Comparison of ENCODE assay signal across 29 cellular contexts in the genomic region with DNA sequence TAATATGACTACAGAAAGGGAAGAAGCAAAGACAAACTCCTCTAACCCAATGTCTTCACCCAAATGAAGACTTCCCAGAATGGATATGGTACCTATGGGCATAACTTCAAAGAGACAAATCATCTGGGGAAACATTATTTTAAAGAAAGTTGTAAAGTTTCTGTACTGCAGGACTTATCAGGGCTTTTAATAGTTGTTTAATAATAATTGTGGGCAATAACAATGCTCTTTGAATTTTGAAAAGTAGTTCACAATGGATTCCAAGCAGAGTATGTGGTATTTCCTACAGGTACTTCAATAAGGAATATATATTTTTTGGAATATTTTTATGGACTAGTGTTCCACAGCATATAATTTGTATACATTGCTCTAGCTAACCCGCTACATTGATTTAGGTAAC.
DNase-seq lines count a peak whose midpoint lies in the region; ATAC-seq, FAIRE-seq and TF ChIP-seq lines count a peak whose summit lies in the region.
"Had no signal": no experiment of that assay in that cellular context is flagged by ENCODE, and none has a peak within 500 bp of the region (broad histone marks: within the 10 kb centered on the region; RNA-seq: fewer than 3 reads in every experiment).

No MANE protein-coding gene starts in this region.

- WGBS in K562 (ENCODE audit: insufficient coverage, low coverage, missing lambda C conversion rate): 0% methylated on average over 1 of the region's 1 CpG

- H4K20me1 ChIP-seq in K562 (replicated peaks; ENCODE audit: control insufficient read depth, insufficient read depth, low read length): no peaks in the 10 kb centered on the region
- H4K20me1 ChIP-seq: BLaER1; BLaER1 treated with 17β-estradiol and CSF1 and Interleukin-3, amounts not matched to agents 10 nM and 100 nM had no signal

- peaks cover 7 to 11% of the 10 kb centered on the region in 2 experiments; a peak in 3 of 5 replicates for H3K27me3 ChIP-seq in K562 (ENCODE audit: control insufficient read depth in 2 of 2, insufficient read depth in 2 of 2, low read length in 2 of 2)
- H3K27me3 ChIP-seq: BE2C; BLaER1; BLaER1 treated with 17β-estradiol and CSF1 and Interleukin-3, amounts not matched to agents 10 nM and 100 nM had no signal

- no peak for TF ChIP-seq RAD21 in K562 (CRISPR knock-in tag; conservative IDR thresholded peaks at IDR 0.05 in 1 of 2, IDR thresholded peaks at IDR 0.05 in 1 of 2)

- H3K36me3 ChIP-seq in K562 (ENCODE audit: control insufficient read depth, insufficient read depth, low read length): no peaks in the 10 kb centered on the region
- H3K36me3 ChIP-seq: BE2C; BLaER1; BLaER1 treated with 17β-estradiol and CSF1 and Interleukin-3, amounts not matched to agents 10 nM and 100 nM had no signal

- POLR2A ChIA-PET in K562 (lab: Yijun Ruan, JAX): no interaction called here

- no peak overlapping the region for H2AFZ ChIP-seq in K562 (ENCODE audit: low read depth, low read length)

- ATAC-seq in K562: no peak
- ATAC-seq: A549; CD8-positive, alpha-beta T cell had no signal

- DNase-seq in K562 (ENCODE audit: extremely low read depth in 1 of 4, low spot score in 3 of 4): no peak
- no peak for DNase-seq in SIG-M5 treated with dmso at 0.1 percent for 504 hours (lab: John Stamatoyannopoulos, UW; ENCODE audit: unreplicated experiment)
- DNase-seq: 8988T; ACHN; AML-193; BE2C; C1 segment of cervical spinal cord; Caco-2; Calu3; CD4-positive, alpha-beta memory T cell; CD4-positive, alpha-beta T cell; CD4-positive, CD25-positive, alpha-beta regulatory T cell; CD8-positive, alpha-beta memory T cell; CD8-positive, alpha-beta T cell; COR-L47; DMS 273 treated with DMSO at 0.1 percent for 48 hours; DMS153; DMS53; DMS79; DMS79 treated with DMSO at 0.1 percent for 48 hours; DND-41; EL had no signal

- no peak overlapping the region for H3K27ac ChIP-seq in K562 (ENCODE audit: extremely low read depth, low read depth, low read length)
- H3K27ac ChIP-seq: 22Rv1; A549; BLaER1; BLaER1 treated with 17β-estradiol and CSF1 and Interleukin-3, amounts not matched to agents 10 nM and 100 nM; C4-2B had no signal

- H3K4me1 ChIP-seq in K562 (replicated peaks in 1 of 2; ENCODE audit: control insufficient read depth in 2 of 2, insufficient read depth in 2 of 2, low read length in 2 of 2): no peaks in the 10 kb centered on the region
- H3K4me1 ChIP-seq: A549; BE2C; BLaER1; BLaER1 treated with 17β-estradiol and CSF1 and Interleukin-3, amounts not matched to agents 10 nM and 100 nM; Caco-2 had no signal

- H3K9me1 ChIP-seq in K562 (ENCODE audit: control insufficient read depth, insufficient read depth, low read length): no peaks in the 10 kb centered on the region

- no peak for TF ChIP-seq CTCF in K562 (IDR thresholded peaks at IDR 0.05 in 2 of 3, conservative IDR thresholded peaks at IDR 0.05 in 1 of 3; ENCODE audit: insufficient read depth in 2 of 3, low read depth in 1 of 3, low read length in 3 of 3)

- H3K9ac ChIP-seq in K562 (ENCODE audit: insufficient read depth in 1 of 2, low read depth in 2 of 2, low read length in 2 of 2): no peak overlapping the region
- H3K9ac ChIP-seq: BLaER1; BLaER1 treated with 17β-estradiol and CSF1 and Interleukin-3, amounts not matched to agents 10 nM and 100 nM had no signal

- no peaks in the 10 kb centered on the region for H3K79me2 ChIP-seq in K562 (ENCODE audit: control insufficient read depth, insufficient read depth, low read length)

- FAIRE-seq in K562 (lab: Jason Lieb, UNC): no peak
- FAIRE-seq: A204.1, A549, D721Med had no signal

- CTCF ChIA-PET in K562 (lab: Yijun Ruan, JAX; ENCODE audit: low intra/inter-chr PET ratio): no interaction called here

- in situ Hi-C loops in K562 (cut with MboI): no loop called here

- no peak overlapping the region for H3K4me3 ChIP-seq in K562
- H3K4me3 ChIP-seq: A549; BLaER1; BLaER1 treated with 17β-estradiol and CSF1 and Interleukin-3, amounts not matched to agents 10 nM and 100 nM had no signal

- TF ChIP-seq EP300 in K562 (IDR thresholded peaks at IDR 0.05; ENCODE audit: low read length): no peak

- no peak for TF ChIP-seq POLR2A in K562 (conservative IDR thresholded peaks at IDR 0.05)

- H3K4me2 ChIP-seq in K562 (ENCODE audit: insufficient read depth, low read length): no peak overlapping the region
- H3K4me2 ChIP-seq: A549; BLaER1; BLaER1 treated with 17β-estradiol and CSF1 and Interleukin-3, amounts not matched to agents 10 nM and 100 nM had no signal

- no TSS peak for BruUV-seq in K562 (replicated peaks; lab: Mats Ljungman, UMichigan)

- intact Hi-C loops in K562 (cut with micrococcal nuclease): no loop called here

- no peaks in the 10 kb centered on the region for H3K9me3 ChIP-seq in K562 (replicated peaks; ENCODE audit: control insufficient read depth, insufficient read depth, low read depth, low read length)
- H3K9me3 ChIP-seq: A549; BE2C; BLaER1; BLaER1 treated with 17β-estradiol and CSF1 and Interleukin-3, amounts not matched to agents 10 nM and 100 nM; Caco-2 had no signal

TF ChIP-seq in K562, 482 proteins besides CTCF, POLR2A, EP300 and RAD21 (continues in another document):
- TF ChIP-seq ZBTB11 (CRISPR knock-in tag; IDR thresholded peaks at IDR 0.05): no peak
- no peak for TF ChIP-seq ZNF551 (CRISPR knock-in tag; IDR thresholded peaks at IDR 0.05)
- TF ChIP-seq MLLT1 (IDR thresholded peaks at IDR 0.05): no peak
- TF ChIP-seq, protein P1, sequence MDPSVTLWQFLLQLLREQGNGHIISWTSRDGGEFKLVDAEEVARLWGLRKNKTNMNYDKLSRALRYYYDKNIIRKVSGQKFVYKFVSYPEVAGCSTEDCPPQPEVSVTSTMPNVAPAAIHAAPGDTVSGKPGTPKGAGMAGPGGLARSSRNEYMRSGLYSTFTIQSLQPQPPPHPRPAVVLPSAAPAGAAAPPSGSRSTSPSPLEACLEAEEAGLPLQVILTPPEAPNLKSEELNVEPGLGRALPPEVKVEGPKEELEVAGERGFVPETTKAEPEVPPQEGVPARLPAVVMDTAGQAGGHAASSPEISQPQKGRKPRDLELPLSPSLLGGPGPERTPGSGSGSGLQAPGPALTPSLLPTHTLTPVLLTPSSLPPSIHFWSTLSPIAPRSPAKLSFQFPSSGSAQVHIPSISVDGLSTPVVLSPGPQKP (CRISPR knock-in tag; IDR thresholded peaks at IDR 0.05): no peak
- TF ChIP-seq ZNF696 (CRISPR knock-in tag; conservative IDR thresholded peaks at IDR 0.05): no peak
- no peak for TF ChIP-seq CEBPG (CRISPR knock-in tag; IDR thresholded peaks at IDR 0.05)
- TF ChIP-seq CEBPG (tag; conservative IDR thresholded peaks at IDR 0.05 in 1 of 2, IDR thresholded peaks at IDR 0.05 in 1 of 2): no peak
- TF ChIP-seq ZNF239 (CRISPR knock-in tag; IDR thresholded peaks at IDR 0.05): peak; percentile 95
- no peak for TF ChIP-seq ZFX (CRISPR knock-in tag; IDR thresholded peaks at IDR 0.05)
- TF ChIP-seq RBM25 (IDR thresholded peaks at IDR 0.05; ENCODE audit: low read depth, low read length, severe bottlenecking): peak; percentile 41
